Comparison of ENCODE assay signal across 12 cellular contexts in the genomic region with DNA sequence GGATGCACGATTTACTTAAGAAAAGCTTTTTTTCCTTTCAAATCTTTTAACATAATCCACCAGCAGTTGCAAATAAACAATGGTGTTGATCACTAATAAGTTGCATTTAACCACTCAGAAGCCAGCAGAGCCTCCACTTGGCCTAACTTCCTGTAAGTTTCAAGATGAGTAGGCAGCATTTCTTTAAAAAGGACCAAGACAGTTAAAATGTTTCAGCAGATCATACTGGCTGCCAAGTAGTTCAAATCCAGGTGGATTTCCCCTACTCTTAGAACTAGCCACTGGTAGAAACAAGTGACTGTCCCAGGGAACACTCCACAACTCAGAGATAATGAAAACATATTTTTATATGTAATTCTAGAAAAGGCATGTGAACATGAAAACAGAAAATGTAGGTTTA. TPM values are rescaled to one million over a fixed set of nuclear protein-coding genes. Genes with fewer than 3 reads are reported as not detected.
DNase-seq lines count a peak whose midpoint lies in the region; ATAC-seq and TF ChIP-seq lines count a peak whose summit lies in the region.
"Had no signal": no experiment of that assay in that cellular context is flagged by ENCODE, and none has a peak within 500 bp of the region (broad histone marks: within the 10 kb centered on the region; RNA-seq: fewer than 3 reads in every experiment).

No MANE protein-coding gene starts in this region.

- peak overlapping the region; percentile 40 for H3K4me3 Mint-ChIP-seq in activated CD4-positive, alpha-beta T cell treated with anti-CD3 and anti-CD28 coated beads for 36 hours
- peak overlapping the region in 1 of 3 donors; percentile 2 for H3K4me3 Mint-ChIP-seq in T-cell
- peak overlapping the region; percentile 35 for H3K4me3 Mint-ChIP-seq in stimulated activated memory B cell treated with anti-CD40 and anti-IgM and Interleukin-4, amounts not matched to agents 10 μg/mL and 1 μg/mL and 100 μg/mL, for 72 hours

- CTCF ChIA-PET in activated CD4-positive, alpha-beta T cell treated with anti-CD3 and anti-CD28 coated beads for 36 hours (lab: Charles Lee), result interaction anchor here (0.7 to 1.3 kb wide), 5 partner anchors 10 to 221 kb away, joined by 3 to 9 read pairs (median 3); no protein-coding TSS in a partner anchor
- CTCF ChIA-PET in T-cell (lab: Charles Lee) (interaction anchor here in 1 of 2 donors (0.9 to 1.6 kb wide), 2 partner anchors 10 to 16 kb away, joined by 3 to 7 read pairs; a partner anchor contains a TSS), HEK293T (lab: Yijun Ruan, JAX) (no interaction called here)

- H3K4me1 Mint-ChIP-seq in activated CD4-positive, alpha-beta T cell treated with anti-CD3 and anti-CD28 coated beads for 36 hours, result peaks cover 73% of the 10 kb centered on the region
- peaks cover 67 to 78% (median 76%) of the 10 kb centered on the region in 3 donors for H3K4me1 Mint-ChIP-seq in T-cell
- H3K4me1 Mint-ChIP-seq in stimulated activated memory B cell treated with anti-CD40 and anti-IgM and Interleukin-4, amounts not matched to agents 10 μg/mL and 1 μg/mL and 100 μg/mL, for 72 hours, result peaks cover 49% of the 10 kb centered on the region

- H3K27me3 Mint-ChIP-seq in activated CD4-positive, alpha-beta T cell treated with anti-CD3 and anti-CD28 coated beads for 36 hours, result no peaks in the 10 kb centered on the region
- no peaks in the 10 kb centered on the region for H3K27me3 Mint-ChIP-seq in T-cell
- no peaks in the 10 kb centered on the region for H3K27me3 Mint-ChIP-seq in stimulated activated memory B cell treated with anti-CD40 and anti-IgM and Interleukin-4, amounts not matched to agents 10 μg/mL and 1 μg/mL and 100 μg/mL, for 72 hours

- POLR2A ChIA-PET in activated CD4-positive, alpha-beta T cell treated with anti-CD3 and anti-CD28 coated beads for 36 hours (lab: Charles Lee), result no interaction called here
- POLR2A ChIA-PET in T-cell (lab: Charles Lee), result no interaction called here
- POLR2A ChIA-PET in HEK293T (lab: Yijun Ruan, JAX), result no interaction called here

- ATAC-seq in activated CD4-positive, alpha-beta T cell treated with anti-CD3 and anti-CD28 coated beads for 36 hours, result peak; percentile 67
- ATAC-seq in HG02798 (IDR thresholded peaks at IDR 0.05; ENCODE audit: poor library complexity, unreplicated experiment) (peak; percentile 67), T-cell (replicated peaks in 1 of 4) (peak in 2 of 4 experiments; percentile 32 to 36), GM19328 (IDR thresholded peaks at IDR 0.05; ENCODE audit: unreplicated experiment) (no peak)
- peak; percentile 68 for ATAC-seq in stimulated activated memory B cell treated with anti-CD40 and anti-IgM and Interleukin-4, amounts not matched to agents 10 μg/mL and 1 μg/mL and 100 μg/mL, for 72 hours

- peak overlapping the region; percentile 66 for H3K27ac Mint-ChIP-seq in activated CD4-positive, alpha-beta T cell treated with anti-CD3 and anti-CD28 coated beads for 36 hours
- peak overlapping the region; percentile 54 to 62 for H3K27ac Mint-ChIP-seq in T-cell
- H3K27ac Mint-ChIP-seq in stimulated activated memory B cell treated with anti-CD40 and anti-IgM and Interleukin-4, amounts not matched to agents 10 μg/mL and 1 μg/mL and 100 μg/mL, for 72 hours, result peak overlapping the region; percentile 80

- peaks cover 5% of the 10 kb centered on the region for H3K36me3 Mint-ChIP-seq in activated CD4-positive, alpha-beta T cell treated with anti-CD3 and anti-CD28 coated beads for 36 hours (ENCODE audit: low read depth)
- peaks cover 5% of the 10 kb centered on the region for H3K36me3 Mint-ChIP-seq in T-cell
- no peaks in the 10 kb centered on the region for H3K36me3 Mint-ChIP-seq in stimulated activated memory B cell treated with anti-CD40 and anti-IgM and Interleukin-4, amounts not matched to agents 10 μg/mL and 1 μg/mL and 100 μg/mL, for 72 hours

- no peaks in the 10 kb centered on the region for H3K9me3 Mint-ChIP-seq in activated CD4-positive, alpha-beta T cell treated with anti-CD3 and anti-CD28 coated beads for 36 hours (ENCODE audit: low read depth)
- H3K9me3 Mint-ChIP-seq in T-cell, result no peaks in the 10 kb centered on the region
- H3K9me3 Mint-ChIP-seq in stimulated activated memory B cell treated with anti-CD40 and anti-IgM and Interleukin-4, amounts not matched to agents 10 μg/mL and 1 μg/mL and 100 μg/mL, for 72 hours, result no peaks in the 10 kb centered on the region

- intact Hi-C loops in activated CD4-positive, alpha-beta T cell treated with anti-CD3 and anti-CD28 coated beads for 36 hours (cut with DNase I, micrococcal nuclease), result loop anchor here in 1 of 2 experiments (5.0 kb wide), 1 partner anchor 132 kb away; no protein-coding TSS in a partner anchor

- peak; percentile 24 for DNase-seq in activated CD4-positive, alpha-beta T cell treated with anti-CD3 and anti-CD28 coated beads for 36 hours
- DNase-seq in activated CD4-positive, alpha-beta T cell treated with anti-CD3 and anti-CD28 coated beads, Interleukin-2, amount 50 U/mL, for 48 hours, result no peak
- DNase-seq in T-cell (no peak), HT-29 (ENCODE audit: low spot score) (no peak), HEK293T (ENCODE audit: extremely low spot score) (no peak)
- DNase-seq: ACHN; stimulated activated CD4-positive, alpha-beta T cell treated with anti-CD3 and anti-CD28 coated beads, Interleukin-2, amount 100 ng/mL, for 48 hours had no signal

TF ChIP-seq in HEK293T, 16 proteins besides CTCF, POLR2A, EP300 and RAD21:
- no peak for TF ChIP-seq L3MBTL2 (conservative IDR thresholded peaks at IDR 0.05)
- no peak for TF ChIP-seq HDGF (IDR thresholded peaks at IDR 0.05; ENCODE audit: borderline replicate concordance)
- no peak for TF ChIP-seq FOXA1 (IDR thresholded peaks at IDR 0.05)
- TF ChIP-seq SUZ12 (IDR thresholded peaks at IDR 0.05), result no peak
- TF ChIP-seq FOXK2 (IDR thresholded peaks at IDR 0.05), result no peak
- TF ChIP-seq, protein P1, sequence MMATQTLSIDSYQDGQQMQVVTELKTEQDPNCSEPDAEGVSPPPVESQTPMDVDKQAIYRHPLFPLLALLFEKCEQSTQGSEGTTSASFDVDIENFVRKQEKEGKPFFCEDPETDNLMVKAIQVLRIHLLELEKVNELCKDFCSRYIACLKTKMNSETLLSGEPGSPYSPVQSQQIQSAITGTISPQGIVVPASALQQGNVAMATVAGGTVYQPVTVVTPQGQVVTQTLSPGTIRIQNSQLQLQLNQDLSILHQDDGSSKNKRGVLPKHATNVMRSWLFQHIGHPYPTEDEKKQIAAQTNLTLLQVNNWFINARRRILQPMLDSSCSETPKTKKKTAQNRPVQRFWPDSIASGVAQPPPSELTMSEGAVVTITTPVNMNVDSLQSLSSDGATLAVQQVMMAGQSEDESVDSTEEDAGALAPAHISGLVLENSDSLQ (IDR thresholded peaks at IDR 0.05), result no peak
- no peak for TF ChIP-seq CTBP1 (IDR thresholded peaks at IDR 0.05; ENCODE audit: borderline replicate concordance)
- TF ChIP-seq TARDBP (IDR thresholded peaks at IDR 0.05), result no peak
- no peak for TF ChIP-seq LEF1 (IDR thresholded peaks at IDR 0.05; ENCODE audit: borderline replicate concordance)
- no peak for TF ChIP-seq FOXM1 (IDR thresholded peaks at IDR 0.05; ENCODE audit: borderline replicate concordance)
- no peak for TF ChIP-seq ELF4 (IDR thresholded peaks at IDR 0.05)
- TF ChIP-seq SP1 (IDR thresholded peaks at IDR 0.05), result no peak
- TF ChIP-seq NFRKB (IDR thresholded peaks at IDR 0.05), result no peak
- TF ChIP-seq BHLHE40 (IDR thresholded peaks at IDR 0.05; ENCODE audit: borderline replicate concordance), result no peak
- TF ChIP-seq ARNT (IDR thresholded peaks at IDR 0.05), result no peak
- TF ChIP-seq ZNF384 (IDR thresholded peaks at IDR 0.05), result no peak

RNA-seq across cellular contexts. Expression of a gene that starts 17.0 kb away (rescaled TPM):
- 10 to 100 TPM; 19.2 to 22.9 TPM for total RNA-seq in activated CD4-positive, alpha-beta T cell treated with anti-CD3 and anti-CD28 coated beads for 36 hours
- total RNA-seq in T-cell, result 10 to 100 TPM; 51.3 to 80.2 (median 74.1) TPM
- total RNA-seq in HT-29 (2014; rRNA removed; shearing (Covaris generic)), result 38.6 and 46.0 TPM in 2 replicates

RNA-seq across cellular contexts. Expression of a gene that starts 39.1 kb away (rescaled TPM):
- 10 to 100 TPM; 19.9 to 31.8 TPM for total RNA-seq in activated CD4-positive, alpha-beta T cell treated with anti-CD3 and anti-CD28 coated beads for 36 hours
- total RNA-seq in T-cell, result 10 to 100 TPM; 14.6 to 29.9 (median 19.0) TPM
- 14.9 and 19.5 TPM in 2 replicates for total RNA-seq in HT-29 (2014; rRNA removed; shearing (Covaris generic))

RNA-seq across cellular contexts. Expression of a gene that starts 40.9 kb away (rescaled TPM):
- total RNA-seq in activated CD4-positive, alpha-beta T cell treated with anti-CD3 and anti-CD28 coated beads for 36 hours, result not detected
- total RNA-seq in T-cell, result not detected
- not detected in 2 replicates for total RNA-seq in HT-29 (2014; rRNA removed; shearing (Covaris generic))
- total RNA-seq: endothelial cell of umbilical vein, lung microvascular endothelial cell had no signal
